8 cellular contexts compared by ENCODE assay signal in the genomic region with DNA sequence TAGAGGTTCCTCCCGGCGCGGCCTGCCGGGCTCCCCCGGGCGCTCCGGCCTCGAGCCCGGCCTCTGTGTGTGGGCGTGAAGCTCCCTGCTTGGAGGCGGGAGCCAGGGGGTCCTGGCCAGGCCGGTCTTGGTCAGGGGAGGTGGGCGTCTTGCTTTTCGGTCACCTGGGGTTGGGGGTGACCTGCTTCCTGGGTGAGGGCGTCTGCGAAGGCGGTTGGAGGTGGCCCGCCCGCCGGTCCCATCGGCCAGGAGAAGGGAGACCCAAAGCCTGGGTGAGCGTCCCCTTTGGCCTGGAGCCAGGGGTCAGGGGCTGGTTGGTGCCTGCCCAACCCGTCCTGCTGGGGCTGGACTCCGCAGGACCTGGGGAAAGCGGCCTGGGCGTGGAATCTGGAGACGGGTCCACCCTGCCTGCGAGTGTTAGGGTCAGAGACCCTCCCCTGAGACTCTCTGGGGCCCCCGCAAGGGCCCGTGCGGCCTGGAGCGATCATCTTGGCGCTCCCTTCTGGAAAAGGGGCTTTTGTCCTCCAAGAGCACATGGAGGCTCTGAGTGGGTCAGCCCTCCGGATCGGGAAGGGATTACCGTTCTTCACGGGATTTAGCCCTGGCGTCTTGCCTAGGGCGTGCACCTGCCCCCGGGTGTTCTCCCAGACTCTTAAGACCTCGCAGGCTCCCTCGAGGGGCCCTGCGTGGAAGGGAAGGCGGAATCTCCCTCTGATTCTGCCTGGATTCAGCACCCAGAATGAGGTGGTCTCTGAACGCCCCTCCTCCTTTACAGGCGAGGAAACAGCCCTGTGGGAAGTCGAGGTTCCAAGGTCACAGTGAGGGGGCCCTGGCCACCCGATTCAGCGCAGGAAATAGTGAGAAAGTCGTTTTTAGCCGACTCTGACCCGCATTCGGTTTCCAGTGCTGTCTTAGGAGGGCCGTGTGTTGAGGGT. TPM values are rescaled to one million over a fixed set of nuclear protein-coding genes. Genes with fewer than 3 reads are reported as not detected.
DNase-seq lines count a peak whose midpoint lies in the region; ATAC-seq and TF ChIP-seq lines count a peak whose summit lies in the region.

No MANE protein-coding gene starts in this region.

- no peaks in the 10 kb centered on the region for H3K27me3 Mint-ChIP-seq in CD4-positive, alpha-beta T cell
- no peaks in the 10 kb centered on the region for H3K27me3 Mint-ChIP-seq in activated T-helper 17 cell treated with anti-CD3 and anti-CD28 coated beads, Interleukin-2, amount 50 U/mL, for 72 hours

- TF ChIP-seq POLR2A in heart left ventricle (IDR thresholded peaks at IDR 0.05) (no peak), prostate gland (IDR thresholded peaks at IDR 0.05) (no peak)

- WGBS in heart left ventricle, 4 donors, result 1 to 2% (median 1%) methylated on average over 21 to 54 of the region's 54 CpGs
- 2% methylated on average over 38 of the region's 54 CpGs for WGBS in prostate gland

- H3K36me3 Mint-ChIP-seq in CD4-positive, alpha-beta T cell (ENCODE audit: low read depth), result peaks cover 14% of the 10 kb centered on the region
- H3K36me3 Mint-ChIP-seq in activated T-helper 17 cell treated with anti-CD3 and anti-CD28 coated beads, Interleukin-2, amount 50 U/mL, for 72 hours (ENCODE audit: low read depth), result peaks cover 24% of the 10 kb centered on the region

- no peak for TF ChIP-seq CTCF in CD4-positive, alpha-beta T cell (IDR thresholded peaks at IDR 0.05)
- TF ChIP-seq CTCF in heart left ventricle (IDR thresholded peaks at IDR 0.05) (no peak), prostate gland (IDR thresholded peaks at IDR 0.05) (no peak)

- peak overlapping the region; percentile 85 for H3K4me3 Mint-ChIP-seq in CD4-positive, alpha-beta T cell
- H3K4me3 Mint-ChIP-seq in activated T-helper 17 cell treated with anti-CD3 and anti-CD28 coated beads, Interleukin-2, amount 50 U/mL, for 72 hours, result peak overlapping the region; percentile 99

- peak overlapping the region; percentile 95 for H3K27ac Mint-ChIP-seq in CD4-positive, alpha-beta T cell
- H3K27ac Mint-ChIP-seq in activated T-helper 17 cell treated with anti-CD3 and anti-CD28 coated beads, Interleukin-2, amount 50 U/mL, for 72 hours, result peak overlapping the region; percentile 97

- peak overlapping the region; percentile 92 for H3K4me3 ChIP-seq in Jurkat, Clone E6-1 (ENCODE audit: low read length)
- H3K4me3 ChIP-seq in heart left ventricle (peak overlapping the region; percentile 71 to 100 (median 98)), prostate gland (peak overlapping the region; percentile 97 to 99)

- intact Hi-C loops in CD4-positive, alpha-beta T cell (cut with DNase I, micrococcal nuclease), result loop anchor here (1.0 to 5.0 kb wide), 9 partner anchors 42 to 834 kb away; a partner anchor contains a TSS
- intact Hi-C loops in heart left ventricle (cut with DNase I) (loop anchor here in 9 of 10 donors (2.0 to 5.0 kb wide), 3 partner anchors 40 to 90 kb away; a partner anchor contains a TSS), prostate gland (cut with DNase I) (loop anchor here (5.0 kb wide), 1 partner anchor 41 kb away; a partner anchor contains a TSS)

- peak overlapping the region; percentile 66 for H3K27ac ChIP-seq in CD4-positive, alpha-beta T cell (ENCODE audit: low read depth, low read length)
- H3K27ac ChIP-seq in heart left ventricle (peak overlapping the region; percentile 85 to 99 (median 96)), prostate gland (peak overlapping the region; percentile 85 to 87)

- CTCF ChIA-PET in CD4-positive, alpha-beta T cell (lab: Charles Lee), result interaction anchor here (1.9 to 2.2 kb wide), 2 partner anchors 11 kb away, joined by 10 to 14 read pairs; no protein-coding TSS in a partner anchor

- no peaks in the 10 kb centered on the region for H3K27me3 ChIP-seq in CD4-positive, alpha-beta T cell (ENCODE audit: control insufficient read depth, insufficient read depth, low read length)
- H3K27me3 ChIP-seq in heart left ventricle (no peaks in the 10 kb centered on the region), prostate gland (replicated peaks; ENCODE audit: insufficient read depth) (no peaks in the 10 kb centered on the region)

- H3K4me1 ChIP-seq in heart left ventricle (peaks cover 3 to 62% (median 48%) of the 10 kb centered on the region in 12 donors), prostate gland (replicated peaks) (peaks cover 18% of the 10 kb centered on the region)

- H3K36me3 ChIP-seq in heart left ventricle (peaks cover 0 to 16% (median 4%) of the 10 kb centered on the region in 9 donors), prostate gland (no peaks in the 10 kb centered on the region)

- ATAC-seq in CD4-positive, alpha-beta T cell (ENCODE audit: poor library complexity), result no peak
- peak; percentile 6 for ATAC-seq in GM19035 (IDR thresholded peaks at IDR 0.05; ENCODE audit: unreplicated experiment)
- ATAC-seq in activated T-helper 17 cell treated with anti-CD3 and anti-CD28 coated beads, Interleukin-2, amount 50 U/mL, for 72 hours (replicated peaks), result no peak
- peak in 2 of 4 donors; percentile 0 to 2 for ATAC-seq in heart left ventricle

- POLR2A ChIA-PET in CD4-positive, alpha-beta T cell (lab: Charles Lee), result interaction anchor here (0.5 to 2.0 kb wide), 2 partner anchors 11 to 45 kb away, joined by 3 to 6 read pairs; no protein-coding TSS in a partner anchor

- H3K9me3 ChIP-seq in CD4-positive, alpha-beta T cell (ENCODE audit: control insufficient read depth, low read length), result no peaks in the 10 kb centered on the region
- H3K9me3 ChIP-seq in heart left ventricle, result no peaks in the 10 kb centered on the region
- no peaks in the 10 kb centered on the region for H3K9me3 ChIP-seq in prostate gland

- no peak for DNase-seq in CD4-positive, alpha-beta T cell
- no peak for DNase-seq in Jurkat, Clone E6-1 (ENCODE audit: low read depth, low spot score)
- peak in 4 of 5 donors; percentile 43 to 83 (median 62) for DNase-seq in heart left ventricle
- DNase-seq in prostate gland (ENCODE audit: low spot score), result no peak
- DNase-seq in foreskin melanocyte, result no peak
- DNase-seq in cerebellar nuclear complex (lab: John Stamatoyannopoulos, UW), result no peak

- peaks cover 40% of the 10 kb centered on the region for H3K4me1 Mint-ChIP-seq in CD4-positive, alpha-beta T cell (ENCODE audit: low read depth)
- peaks cover 12% of the 10 kb centered on the region for H3K4me1 Mint-ChIP-seq in activated T-helper 17 cell treated with anti-CD3 and anti-CD28 coated beads, Interleukin-2, amount 50 U/mL, for 72 hours

- H3K9me3 Mint-ChIP-seq in CD4-positive, alpha-beta T cell, result no peaks in the 10 kb centered on the region
- H3K9me3 Mint-ChIP-seq in activated T-helper 17 cell treated with anti-CD3 and anti-CD28 coated beads, Interleukin-2, amount 50 U/mL, for 72 hours, result no peaks in the 10 kb centered on the region

RNA-seq across cellular contexts. Expression of a gene that starts 0.8 kb away (rescaled TPM):
- total RNA-seq in CD4-positive, alpha-beta T cell, result 10 to 100 TPM; 68.7 to 71.6 TPM
- polyA plus RNA-seq in Jurkat, Clone E6-1 (2012; ENCODE audit: insufficient read depth, insufficient read length), result 270 TPM
- total RNA-seq in activated T-helper 17 cell treated with anti-CD3 and anti-CD28 coated beads, Interleukin-2, amount 50 U/mL, for 72 hours, result 100 to 1,000 TPM; 170 to 244 TPM
- total RNA-seq in heart left ventricle, result 1,000 to 10,000 TPM; 1,160 to 2,590 (median 1,462) TPM
- polyA plus RNA-seq in heart left ventricle, result 1,000 to 10,000 TPM in 1 of 2 donors, 100 to 1,000 TPM in 1; 727 to 2,989 TPM
- 1,000 to 10,000 TPM in 1 of 2 donors, 100 to 1,000 TPM in 1; 557 to 1,261 TPM for total RNA-seq in prostate gland

RNA-seq across cellular contexts. Expression of a gene that starts 16.5 kb away (rescaled TPM):
- 1 to 10 TPM; 2.1 TPM for total RNA-seq in CD4-positive, alpha-beta T cell
- 3.7 TPM for polyA plus RNA-seq in Jurkat, Clone E6-1 (2012; ENCODE audit: insufficient read depth, insufficient read length)
- under 1 TPM; 0.58 to 0.98 TPM for total RNA-seq in activated T-helper 17 cell treated with anti-CD3 and anti-CD28 coated beads, Interleukin-2, amount 50 U/mL, for 72 hours
- 10 to 100 TPM in 7 of 9 donors, 1 to 10 TPM in 2; 4.1 to 27.4 (median 15.4) TPM for total RNA-seq in heart left ventricle
- polyA plus RNA-seq in heart left ventricle, result 10 to 100 TPM in 1 of 2 donors, 1 to 10 TPM in 1; 4.8 to 22.4 TPM
- 1 to 10 TPM in 1 of 2 donors, under 1 TPM in 1; 0.14 to 8.5 TPM for total RNA-seq in prostate gland

RNA-seq across cellular contexts. Expression of a gene that starts 29.3 kb away (rescaled TPM):
- total RNA-seq in CD4-positive, alpha-beta T cell, result 10 to 100 TPM; 41.6 to 46.3 TPM
- polyA plus RNA-seq in Jurkat, Clone E6-1 (2012; ENCODE audit: insufficient read depth, insufficient read length), result not detected
- total RNA-seq in activated T-helper 17 cell treated with anti-CD3 and anti-CD28 coated beads, Interleukin-2, amount 50 U/mL, for 72 hours, result 10 to 100 TPM; 30.5 to 31.3 TPM
- total RNA-seq in heart left ventricle (1 to 10 TPM in 2 of 9 donors, under 1 TPM in 2, not detected in 5; 0.40 to 3.0 (median 0.87) TPM), prostate gland (under 1 TPM in 1 of 2 donors, not detected in 1; 0.68 TPM)
- under 1 TPM; 0.12 to 0.34 TPM for polyA plus RNA-seq in heart left ventricle

RNA-seq across cellular contexts. Expression of a gene that starts 41.6 kb away (rescaled TPM):
- 10 to 100 TPM; 38.5 to 43.4 TPM for total RNA-seq in CD4-positive, alpha-beta T cell
- 61.4 TPM for polyA plus RNA-seq in Jurkat, Clone E6-1 (2012; ENCODE audit: insufficient read depth, insufficient read length)
- total RNA-seq in activated T-helper 17 cell treated with anti-CD3 and anti-CD28 coated beads, Interleukin-2, amount 50 U/mL, for 72 hours, result 10 to 100 TPM; 31.4 to 44.5 TPM
- total RNA-seq in heart left ventricle (100 to 1,000 TPM in 3 of 9 donors, 10 to 100 TPM in 6; 61.9 to 200 (median 84.6) TPM), prostate gland (100 to 1,000 TPM in 1 of 2 donors, 10 to 100 TPM in 1; 93.4 to 159 TPM)
- polyA plus RNA-seq in heart left ventricle, result 100 to 1,000 TPM; 122 to 148 TPM

Comparison
In these comparisons a context has a peak if more than half of its experiments do, and no peak if none do; other contexts are left out.
1. DNase-seq: peak in heart left ventricle (4 of 5); none in CD4-positive, alpha-beta T cell (0 of 10), Jurkat, Clone E6-1 (single experiment), prostate gland (single experiment), foreskin melanocyte (single experiment) and cerebellar nuclear complex (0 of 2).
2. RNA of a gene that starts 29.3 kb away (total RNA-seq): 41.6 to 46.3 TPM in CD4-positive, alpha-beta T cell and 30.5 to 31.3 TPM in activated T-helper 17 cell treated with anti-CD3 and anti-CD28 coated beads, Interleukin-2, amount 50 U/mL, for 72 hours; 0.68 TPM in prostate gland and 0.40 to 3.0 TPM in heart left ventricle; every median in the first group is over 4 times any median in the second.
3. Peak in every context shown above with its lines, with median percentiles within 50 percentile points of each other: H3K27ac ChIP-seq and H3K4me3 ChIP-seq.